In genomic region chr1:27544818-27545612, GRCh38 we compare ENCODE assay signal across 11 cellular contexts. TPM values are rescaled to one million over a fixed set of nuclear protein-coding genes. Genes with fewer than 3 reads are reported as not detected.
DNase-seq lines count a peak whose midpoint lies in the region; ATAC-seq and TF ChIP-seq lines count a peak whose summit lies in the region.
"Had no signal": no experiment of that assay in that cellular context is flagged by ENCODE, and none has a peak within 500 bp of the region (broad histone marks: within the 10 kb centered on the region; RNA-seq: fewer than 3 reads in every experiment).

No MANE protein-coding gene starts in this region.

- H3K4me3 Mint-ChIP-seq in activated naive CD8-positive, alpha-beta T cell, result no peak overlapping the region
- no peak overlapping the region for H3K4me3 Mint-ChIP-seq in activated naive CD8-positive, alpha-beta T cell treated with anti-CD3 and anti-CD28 coated beads for 36 hours
- peak overlapping the region; percentile 76 for H3K4me3 Mint-ChIP-seq in endothelial cell (ENCODE audit: unreplicated experiment)
- no peak overlapping the region for H3K4me3 Mint-ChIP-seq in nephron
- H3K4me3 Mint-ChIP-seq: activated naive CD4-positive, alpha-beta T cell treated with anti-CD3 and anti-CD28 coated beads, Interleukin-2, amount 10 ng/mL, durations not matched to agents 7 days and 5 days had no signal

- peaks cover 2% of the 10 kb centered on the region for H3K36me3 Mint-ChIP-seq in activated naive CD8-positive, alpha-beta T cell
- H3K36me3 Mint-ChIP-seq in activated naive CD8-positive, alpha-beta T cell treated with anti-CD3 and anti-CD28 coated beads for 36 hours, result no peaks in the 10 kb centered on the region
- H3K36me3 Mint-ChIP-seq in endothelial cell (ENCODE audit: low read depth, unreplicated experiment) (peaks cover 31% of the 10 kb centered on the region), nephron (ENCODE audit: low read depth) (peaks cover 44% of the 10 kb centered on the region)

- peaks cover 13% of the 10 kb centered on the region for H3K4me1 Mint-ChIP-seq in activated naive CD8-positive, alpha-beta T cell (ENCODE audit: low read depth)
- peaks cover 4% of the 10 kb centered on the region for H3K4me1 Mint-ChIP-seq in activated naive CD8-positive, alpha-beta T cell treated with anti-CD3 and anti-CD28 coated beads for 36 hours
- peaks cover 25% of the 10 kb centered on the region for H3K4me1 Mint-ChIP-seq in endothelial cell (ENCODE audit: unreplicated experiment)
- H3K4me1 Mint-ChIP-seq in nephron, result peaks cover 46% of the 10 kb centered on the region

- H3K27me3 Mint-ChIP-seq in activated naive CD8-positive, alpha-beta T cell, result no peaks in the 10 kb centered on the region
- no peaks in the 10 kb centered on the region for H3K27me3 Mint-ChIP-seq in activated naive CD8-positive, alpha-beta T cell treated with anti-CD3 and anti-CD28 coated beads for 36 hours
- H3K27me3 Mint-ChIP-seq in endothelial cell (ENCODE audit: unreplicated experiment) (peaks cover 21% of the 10 kb centered on the region), nephron (ENCODE audit: low read depth) (no peaks in the 10 kb centered on the region)
- H3K27me3 Mint-ChIP-seq: activated naive CD4-positive, alpha-beta T cell treated with anti-CD3 and anti-CD28 coated beads, Interleukin-2, amount 10 ng/mL, durations not matched to agents 7 days and 5 days had no signal

- WGBS in aorta, 2 donors, result 29 to 31% methylated on average over 12 of the region's 12 CpGs

- H3K36me3 ChIP-seq in aorta (ENCODE audit: control insufficient read depth in 1 of 2, insufficient read depth in 2 of 2, low read length in 1 of 2) (peaks cover 0 to under 1% of the 10 kb centered on the region in 2 donors), mucosa of descending colon (ENCODE audit: low read depth) (no peaks in the 10 kb centered on the region)

- H3K9me3 ChIP-seq in aorta (ENCODE audit: control insufficient read depth, low read length) (no peaks in the 10 kb centered on the region), mucosa of descending colon (no peaks in the 10 kb centered on the region)

- TF ChIP-seq CTCF in endothelial cell (IDR thresholded peaks at IDR 0.05; ENCODE audit: unreplicated experiment) (no peak), nephron (IDR thresholded peaks at IDR 0.05; ENCODE audit: unreplicated experiment in 3 of 3) (no peak), mucosa of descending colon (IDR thresholded peaks at IDR 0.05) (no peak)

- DNase-seq in activated naive CD8-positive, alpha-beta T cell treated with anti-CD3 and anti-CD28 coated beads for 36 hours, result no peak
- DNase-seq in endothelial cell (ENCODE audit: low spot score) (no peak), aorta (peak in 1 of 2 donors; percentile 75), NCI-H1048 (lab: John Stamatoyannopoulos, UW) (no peak), NCI-H2171 treated with DMSO at 0.1 percent for 48 hours (lab: John Stamatoyannopoulos, UW) (no peak), mucosa of descending colon (no peak)
- DNase-seq: activated naive CD4-positive, alpha-beta T cell treated with anti-CD3 and anti-CD28 coated beads, Interleukin-2, amount 10 ng/mL, durations not matched to agents 7 days and 5 days; NCI-H146; stimulated activated CD4-positive, alpha-beta T cell treated with anti-CD3 and anti-CD28 coated beads, Interleukin-2, amount 100 ng/mL, for 48 hours had no signal

- H3K27ac ChIP-seq in aorta (ENCODE audit: low read depth in 1 of 2, low read length in 2 of 2), result peak overlapping the region; percentile 23 to 83

- H3K4me1 ChIP-seq in aorta (ENCODE audit: control insufficient read depth in 1 of 2, insufficient read depth in 2 of 2, low read length in 2 of 2) (no peaks in the 10 kb centered on the region), mucosa of descending colon (ENCODE audit: low read depth) (peaks cover 6% of the 10 kb centered on the region)

- no peaks in the 10 kb centered on the region for H3K9me3 Mint-ChIP-seq in activated naive CD8-positive, alpha-beta T cell (ENCODE audit: low read depth)
- no peaks in the 10 kb centered on the region for H3K9me3 Mint-ChIP-seq in activated naive CD8-positive, alpha-beta T cell treated with anti-CD3 and anti-CD28 coated beads for 36 hours
- H3K9me3 Mint-ChIP-seq in endothelial cell (ENCODE audit: unreplicated experiment) (no peaks in the 10 kb centered on the region), nephron (no peaks in the 10 kb centered on the region)
- H3K9me3 Mint-ChIP-seq: activated naive CD4-positive, alpha-beta T cell treated with anti-CD3 and anti-CD28 coated beads, Interleukin-2, amount 10 ng/mL, durations not matched to agents 7 days and 5 days had no signal

- peak; percentile 76 for ATAC-seq in aorta (ENCODE audit: low FRiP score)
- ATAC-seq in mucosa of descending colon, result no peak

- intact Hi-C loops in aorta (cut with DNase I) (no loop called here), mucosa of descending colon (cut with DNase I, micrococcal nuclease) (no loop called here)

- H3K27me3 ChIP-seq in aorta (ENCODE audit: control insufficient read depth in 1 of 2, insufficient read depth in 2 of 2, low read length in 1 of 2), result no peaks in the 10 kb centered on the region

- H3K4me3 ChIP-seq in aorta (ENCODE audit: low read length in 2 of 2), result no peak overlapping the region
- H3K4me3 ChIP-seq in mucosa of descending colon, result no peak overlapping the region

- peak overlapping the region; percentile 58 for H3K27ac Mint-ChIP-seq in activated naive CD8-positive, alpha-beta T cell
- no peak overlapping the region for H3K27ac Mint-ChIP-seq in activated naive CD8-positive, alpha-beta T cell treated with anti-CD3 and anti-CD28 coated beads for 36 hours
- H3K27ac Mint-ChIP-seq in endothelial cell (ENCODE audit: unreplicated experiment), result peak overlapping the region; percentile 71
- peak overlapping the region; percentile 74 to 91 (median 87) for H3K27ac Mint-ChIP-seq in nephron
- H3K27ac Mint-ChIP-seq: activated naive CD4-positive, alpha-beta T cell treated with anti-CD3 and anti-CD28 coated beads, Interleukin-2, amount 10 ng/mL, durations not matched to agents 7 days and 5 days had no signal

RNA-seq across cellular contexts. Expression of gene WASF2, which starts 55.0 kb away (rescaled TPM):
- total RNA-seq in activated naive CD8-positive, alpha-beta T cell treated with anti-CD3 and anti-CD28 coated beads for 36 hours, result 100 to 1,000 TPM; 103 TPM
- total RNA-seq in endothelial cell (ENCODE audit: unreplicated experiment) (272 TPM), aorta (100 to 1,000 TPM; 155 to 164 TPM), mucosa of descending colon (100 to 1,000 TPM; 131 to 159 (median 134) TPM)
- 10 to 100 TPM; 27.2 to 47.4 TPM for polyA plus RNA-seq in aorta

RNA-seq across cellular contexts. Expression of gene AHDC1, which starts 58.9 kb away (rescaled TPM):
- total RNA-seq in activated naive CD8-positive, alpha-beta T cell treated with anti-CD3 and anti-CD28 coated beads for 36 hours, result 10 to 100 TPM; 10.0 to 12.0 TPM
- total RNA-seq in endothelial cell (ENCODE audit: unreplicated experiment), result 48.0 TPM
- 10 to 100 TPM; 63.5 to 89.1 TPM for total RNA-seq in aorta
- 10 to 100 TPM in 1 of 2 donors, 1 to 10 TPM in 1; 7.8 to 23.9 TPM for polyA plus RNA-seq in aorta
- 10 to 100 TPM; 13.7 to 58.6 (median 18.7) TPM for total RNA-seq in mucosa of descending colon
